Comparison of ENCODE assay signal across 1 cellular context in the genomic region with DNA sequence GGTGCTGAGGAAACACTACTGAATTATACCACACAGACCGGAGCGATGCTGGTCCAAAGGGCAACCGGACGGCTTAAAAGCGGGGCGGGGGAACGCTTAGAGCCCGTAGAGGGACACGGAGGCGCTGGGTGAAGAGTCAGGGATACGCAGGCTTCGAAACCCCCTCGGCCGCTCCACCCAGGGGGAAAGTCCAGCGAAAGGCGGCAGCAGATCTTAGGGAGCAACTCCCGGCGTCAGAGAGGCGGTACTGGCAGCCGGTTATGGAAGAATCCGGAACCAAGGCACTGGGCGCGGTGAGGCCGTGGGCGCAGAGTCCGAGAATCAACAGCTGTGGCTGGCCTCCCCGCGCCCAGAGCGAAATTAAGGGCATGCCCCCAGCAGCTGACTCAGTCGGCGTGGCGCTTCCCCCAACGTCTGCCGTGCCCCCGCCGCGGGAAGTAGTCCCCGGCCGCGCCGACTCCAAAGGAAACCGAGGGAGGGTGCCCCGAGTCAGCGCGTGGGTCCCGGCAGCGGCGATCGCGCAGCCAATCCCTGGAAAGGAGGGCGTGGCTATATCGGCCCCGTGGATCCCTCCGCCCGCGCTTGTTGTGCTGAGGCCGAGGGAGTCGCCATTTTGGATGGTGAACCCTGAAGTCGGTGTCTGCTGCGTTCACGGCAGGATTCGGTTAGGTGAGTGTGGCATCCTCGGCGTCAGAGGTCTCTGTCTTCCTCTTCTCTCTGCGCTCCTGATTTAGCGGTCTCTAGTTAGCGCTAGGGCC.
TF ChIP-seq lines count a peak whose summit lies in the region.

A gene (plus strand): TSS at position 611 of the 758 bp plus-strand sequence. CDS start 20,110 bp downstream, outside the sequence.

TF ChIP-seq in HepG2, 621 proteins besides CTCF, POLR2A, EP300 and RAD21 (continued from another document and continues in another):
- TF ChIP-seq CREB1 (IDR thresholded peaks at IDR 0.05) (peak; percentile 88), CREB1 (CRISPR knock-in tag; IDR thresholded peaks at IDR 0.05) (peak; percentile 93), ZNF782 (CRISPR knock-in tag; IDR thresholded peaks at IDR 0.05; ENCODE audit: borderline replicate concordance) (peak; percentile 97), MAF1 (CRISPR knock-in tag; IDR thresholded peaks at IDR 0.05; ENCODE audit: borderline replicate concordance) (peak; percentile 27; the same call in 1 of the 2 replicates), TOPORS (CRISPR knock-in tag; IDR thresholded peaks at IDR 0.05) (0 out of 2 replicates have a peak, but pooled peaks have one; percentile 79), PAF1 (CRISPR knock-in tag; IDR thresholded peaks at IDR 0.05) (0 out of 2 replicates have a peak, but pooled peaks have one; percentile 23), ZBTB42 (CRISPR knock-in tag; IDR thresholded peaks at IDR 0.05) (peak; percentile 92; the same call in 1 of the 2 replicates), TSC22D2 (CRISPR knock-in tag; IDR thresholded peaks at IDR 0.05; ENCODE audit: borderline replicate concordance) (no peak), HMG20A (CRISPR knock-in tag; IDR thresholded peaks at IDR 0.05; ENCODE audit: borderline replicate concordance) (peak; percentile 10; the same call in 1 of the 2 replicates), SOX5 (CRISPR knock-in tag; IDR thresholded peaks at IDR 0.05; ENCODE audit: borderline replicate concordance) (peak; percentile 73; the same call in 1 of the 2 replicates), ZNF30 (CRISPR knock-in tag; IDR thresholded peaks at IDR 0.05) (peak; percentile 86), ESRRA (CRISPR knock-in tag; IDR thresholded peaks at IDR 0.05; ENCODE audit: low read depth) (peak; percentile 87), KDM2A (CRISPR knock-in tag; IDR thresholded peaks at IDR 0.05; ENCODE audit: borderline replicate concordance, low read depth) (peak; percentile 99), NFIC (IDR thresholded peaks at IDR 0.05; ENCODE audit: low read length) (0 out of 2 replicates have a peak, but pooled peaks have one; percentile 56), ZMYM2 (CRISPR knock-in tag; IDR thresholded peaks at IDR 0.05) (peak; percentile 85), YEATS4 (CRISPR knock-in tag; IDR thresholded peaks at IDR 0.05; ENCODE audit: borderline replicate concordance) (peak; percentile 99), ZNF136 (CRISPR knock-in tag; IDR thresholded peaks at IDR 0.05; ENCODE audit: low read depth) (peak; percentile 88), SIX1 (CRISPR knock-in tag; IDR thresholded peaks at IDR 0.05; ENCODE audit: borderline replicate concordance) (peak; percentile 10; the same call in 1 of the 2 replicates), ZNF143 (CRISPR knock-in tag; IDR thresholded peaks at IDR 0.05) (peak; percentile 61; the same call in 1 of the 2 replicates), NFE2L1 (CRISPR knock-in tag; IDR thresholded peaks at IDR 0.05; ENCODE audit: borderline replicate concordance) (no peak), ZNF780A (CRISPR knock-in tag; IDR thresholded peaks at IDR 0.05) (peak; percentile 100), ZNF724P (CRISPR knock-in tag; IDR thresholded peaks at IDR 0.05; ENCODE audit: borderline replicate concordance) (peak; percentile 99), ZNF501 (CRISPR knock-in tag; IDR thresholded peaks at IDR 0.05) (peak; percentile 90), NPAS2 (CRISPR knock-in tag; IDR thresholded peaks at IDR 0.05; ENCODE audit: borderline replicate concordance) (no peak), ZNF547 (CRISPR knock-in tag; IDR thresholded peaks at IDR 0.05) (peak; percentile 95), ARNT2 (CRISPR knock-in tag; IDR thresholded peaks at IDR 0.05; ENCODE audit: low read depth) (peak; percentile 99), U2AF1 (optimal IDR thresholded peaks at IDR 0.05; ENCODE audit: low read depth, low read length) (peak; percentile 48), ZNF781 (CRISPR knock-in tag; IDR thresholded peaks at IDR 0.05; ENCODE audit: borderline replicate concordance, not compliant biosample characterization) (no peak), ZNF441 (CRISPR knock-in tag; IDR thresholded peaks at IDR 0.05; ENCODE audit: borderline replicate concordance) (0 out of 2 replicates have a peak, but pooled peaks have one; percentile 9), NR2F6 (IDR thresholded peaks at IDR 0.05) (peak; percentile 79), NR2F6 (CRISPR knock-in tag; IDR thresholded peaks at IDR 0.05) (peak; percentile 95), TCF12 (IDR thresholded peaks at IDR 0.05) (no peak), TCF12 (CRISPR knock-in tag; IDR thresholded peaks at IDR 0.05) (peak; percentile 98), ZNF720 (CRISPR knock-in tag; IDR thresholded peaks at IDR 0.05) (no peak), RBAK (CRISPR knock-in tag; IDR thresholded peaks at IDR 0.05) (no peak; the same call in 1 of the 2 replicates), RXRA (CRISPR knock-in tag; IDR thresholded peaks at IDR 0.05) (peak; percentile 97)
- TF ChIP-seq, protein P1, sequence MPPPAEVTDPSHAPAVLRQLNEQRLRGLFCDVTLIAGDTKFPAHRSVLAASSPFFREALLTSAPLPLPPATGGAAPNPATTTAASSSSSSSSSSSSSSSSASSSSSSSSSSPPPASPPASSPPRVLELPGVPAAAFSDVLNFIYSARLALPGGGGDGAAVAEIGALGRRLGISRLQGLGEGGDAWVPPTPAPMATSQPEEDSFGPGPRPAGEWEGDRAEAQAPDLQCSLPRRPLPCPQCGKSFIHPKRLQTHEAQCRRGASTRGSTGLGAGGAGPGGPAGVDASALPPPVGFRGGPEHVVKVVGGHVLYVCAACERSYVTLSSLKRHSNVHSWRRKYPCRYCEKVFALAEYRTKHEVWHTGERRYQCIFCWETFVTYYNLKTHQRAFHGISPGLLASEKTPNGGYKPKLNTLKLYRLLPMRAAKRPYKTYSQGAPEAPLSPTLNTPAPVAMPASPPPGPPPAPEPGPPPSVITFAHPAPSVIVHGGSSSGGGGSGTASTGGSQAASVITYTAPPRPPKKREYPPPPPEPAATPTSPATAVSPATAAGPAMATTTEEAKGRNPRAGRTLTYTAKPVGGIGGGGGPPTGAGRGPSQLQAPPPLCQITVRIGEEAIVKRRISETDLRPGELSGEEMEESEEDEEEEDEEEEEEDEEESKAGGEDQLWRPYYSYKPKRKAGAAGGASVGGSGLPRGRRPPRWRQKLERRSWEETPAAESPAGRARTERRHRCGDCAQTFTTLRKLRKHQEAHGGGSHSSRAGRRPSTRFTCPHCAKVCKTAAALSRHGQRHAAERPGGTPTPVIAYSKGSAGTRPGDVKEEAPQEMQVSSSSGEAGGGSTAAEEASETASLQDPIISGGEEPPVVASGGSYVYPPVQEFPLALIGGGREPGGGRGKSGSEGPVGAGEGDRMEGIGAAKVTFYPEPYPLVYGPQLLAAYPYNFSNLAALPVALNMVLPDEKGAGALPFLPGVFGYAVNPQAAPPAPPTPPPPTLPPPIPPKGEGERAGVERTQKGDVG (CRISPR knock-in tag; IDR thresholded peaks at IDR 0.05; ENCODE audit: borderline replicate concordance) = peak; percentile 73; the same call in 1 of the 2 replicates
- TF ChIP-seq, protein P2, sequence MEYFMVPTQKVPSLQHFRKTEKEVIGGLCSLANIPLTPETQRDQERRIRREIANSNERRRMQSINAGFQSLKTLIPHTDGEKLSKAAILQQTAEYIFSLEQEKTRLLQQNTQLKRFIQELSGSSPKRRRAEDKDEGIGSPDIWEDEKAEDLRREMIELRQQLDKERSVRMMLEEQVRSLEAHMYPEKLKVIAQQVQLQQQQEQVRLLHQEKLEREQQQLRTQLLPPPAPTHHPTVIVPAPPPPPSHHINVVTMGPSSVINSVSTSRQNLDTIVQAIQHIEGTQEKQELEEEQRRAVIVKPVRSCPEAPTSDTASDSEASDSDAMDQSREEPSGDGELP (IDR thresholded peaks at IDR 0.05; ENCODE audit: borderline replicate concordance, low read depth) = peak; percentile 100
- TF ChIP-seq, protein P3, sequence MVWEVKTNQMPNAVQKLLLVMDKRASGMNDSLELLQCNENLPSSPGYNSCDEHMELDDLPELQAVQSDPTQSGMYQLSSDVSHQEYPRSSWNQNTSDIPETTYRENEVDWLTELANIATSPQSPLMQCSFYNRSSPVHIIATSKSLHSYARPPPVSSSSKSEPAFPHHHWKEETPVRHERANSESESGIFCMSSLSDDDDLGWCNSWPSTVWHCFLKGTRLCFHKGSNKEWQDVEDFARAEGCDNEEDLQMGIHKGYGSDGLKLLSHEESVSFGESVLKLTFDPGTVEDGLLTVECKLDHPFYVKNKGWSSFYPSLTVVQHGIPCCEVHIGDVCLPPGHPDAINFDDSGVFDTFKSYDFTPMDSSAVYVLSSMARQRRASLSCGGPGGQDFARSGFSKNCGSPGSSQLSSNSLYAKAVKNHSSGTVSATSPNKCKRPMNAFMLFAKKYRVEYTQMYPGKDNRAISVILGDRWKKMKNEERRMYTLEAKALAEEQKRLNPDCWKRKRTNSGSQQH (CRISPR knock-in tag; IDR thresholded peaks at IDR 0.05; ENCODE audit: low read depth) = peak; percentile 97
- TF ChIP-seq, protein P4, sequence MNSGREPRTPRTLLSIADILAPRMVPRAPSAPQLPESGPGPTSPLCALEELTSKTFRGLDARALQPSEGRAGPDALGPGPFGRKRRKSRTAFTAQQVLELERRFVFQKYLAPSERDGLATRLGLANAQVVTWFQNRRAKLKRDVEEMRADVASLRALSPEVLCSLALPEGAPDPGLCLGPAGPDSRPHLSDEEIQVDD (CRISPR knock-in tag; IDR thresholded peaks at IDR 0.05; ENCODE audit: borderline replicate concordance) = peak; percentile 51; the same call in 1 of the 2 replicates
- TF ChIP-seq, protein P5, sequence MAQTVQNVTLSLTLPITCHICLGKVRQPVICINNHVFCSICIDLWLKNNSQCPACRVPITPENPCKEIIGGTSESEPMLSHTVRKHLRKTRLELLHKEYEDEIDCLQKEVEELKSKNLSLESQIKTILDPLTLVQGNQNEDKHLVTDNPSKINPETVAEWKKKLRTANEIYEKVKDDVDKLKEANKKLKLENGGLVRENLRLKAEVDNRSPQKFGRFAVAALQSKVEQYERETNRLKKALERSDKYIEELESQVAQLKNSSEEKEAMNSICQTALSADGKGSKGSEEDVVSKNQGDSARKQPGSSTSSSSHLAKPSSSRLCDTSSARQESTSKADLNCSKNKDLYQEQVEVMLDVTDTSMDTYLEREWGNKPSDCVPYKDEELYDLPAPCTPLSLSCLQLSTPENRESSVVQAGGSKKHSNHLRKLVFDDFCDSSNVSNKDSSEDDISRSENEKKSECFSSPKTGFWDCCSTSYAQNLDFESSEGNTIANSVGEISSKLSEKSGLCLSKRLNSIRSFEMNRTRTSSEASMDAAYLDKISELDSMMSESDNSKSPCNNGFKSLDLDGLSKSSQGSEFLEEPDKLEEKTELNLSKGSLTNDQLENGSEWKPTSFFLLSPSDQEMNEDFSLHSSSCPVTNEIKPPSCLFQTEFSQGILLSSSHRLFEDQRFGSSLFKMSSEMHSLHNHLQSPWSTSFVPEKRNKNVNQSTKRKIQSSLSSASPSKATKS (CRISPR knock-in tag; IDR thresholded peaks at IDR 0.05) = peak; percentile 98
- TF ChIP-seq, protein P6, sequence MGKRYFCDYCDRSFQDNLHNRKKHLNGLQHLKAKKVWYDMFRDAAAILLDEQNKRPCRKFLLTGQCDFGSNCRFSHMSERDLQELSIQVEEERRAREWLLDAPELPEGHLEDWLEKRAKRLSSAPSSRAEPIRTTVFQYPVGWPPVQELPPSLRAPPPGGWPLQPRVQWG (CRISPR knock-in tag; IDR thresholded peaks at IDR 0.05; ENCODE audit: borderline replicate concordance, low read depth) = peak; percentile 96
- TF ChIP-seq, protein P7, sequence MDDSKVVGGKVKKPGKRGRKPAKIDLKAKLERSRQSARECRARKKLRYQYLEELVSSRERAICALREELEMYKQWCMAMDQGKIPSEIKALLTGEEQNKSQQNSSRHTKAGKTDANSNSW (CRISPR knock-in tag; IDR thresholded peaks at IDR 0.05; ENCODE audit: borderline replicate concordance) = peak; percentile 70; the same call in 1 of the 2 replicates
- TF ChIP-seq, protein P8, sequence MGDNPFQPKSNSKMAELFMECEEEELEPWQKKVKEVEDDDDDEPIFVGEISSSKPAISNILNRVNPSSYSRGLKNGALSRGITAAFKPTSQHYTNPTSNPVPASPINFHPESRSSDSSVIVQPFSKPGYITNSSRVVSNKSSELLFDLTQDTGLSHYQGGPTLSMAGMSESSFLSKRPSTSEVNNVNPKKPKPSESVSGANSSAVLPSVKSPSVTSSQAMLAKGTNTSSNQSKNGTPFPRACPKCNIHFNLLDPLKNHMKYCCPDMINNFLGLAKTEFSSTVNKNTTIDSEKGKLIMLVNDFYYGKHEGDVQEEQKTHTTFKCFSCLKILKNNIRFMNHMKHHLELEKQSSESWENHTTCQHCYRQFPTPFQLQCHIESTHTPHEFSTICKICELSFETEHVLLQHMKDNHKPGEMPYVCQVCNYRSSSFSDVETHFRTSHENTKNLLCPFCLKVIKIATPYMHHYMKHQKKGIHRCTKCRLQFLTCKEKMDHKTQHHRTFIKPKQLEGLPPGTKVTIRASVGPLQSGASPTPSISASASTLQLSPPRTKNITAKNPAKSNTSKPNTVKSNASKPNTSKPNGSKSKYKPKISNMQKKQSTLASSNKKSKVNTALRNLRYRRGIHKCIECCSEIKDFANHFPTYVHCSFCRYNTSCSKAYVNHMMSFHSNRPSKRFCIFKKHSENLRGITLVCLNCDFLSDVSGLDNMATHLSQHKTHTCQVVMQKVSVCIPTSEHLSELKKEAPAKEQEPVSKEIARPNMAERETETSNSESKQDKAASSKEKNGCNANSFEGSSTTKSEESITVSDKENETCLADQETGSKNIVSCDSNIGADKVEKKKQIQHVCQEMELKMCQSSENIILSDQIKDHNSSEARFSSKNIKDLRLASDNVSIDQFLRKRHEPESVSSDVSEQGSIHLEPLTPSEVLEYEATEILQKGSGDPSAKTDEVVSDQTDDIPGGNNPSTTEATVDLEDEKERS (CRISPR knock-in tag; IDR thresholded peaks at IDR 0.05) = peak; percentile 80; the same call in 1 of the 2 replicates
- TF ChIP-seq, protein P9, sequence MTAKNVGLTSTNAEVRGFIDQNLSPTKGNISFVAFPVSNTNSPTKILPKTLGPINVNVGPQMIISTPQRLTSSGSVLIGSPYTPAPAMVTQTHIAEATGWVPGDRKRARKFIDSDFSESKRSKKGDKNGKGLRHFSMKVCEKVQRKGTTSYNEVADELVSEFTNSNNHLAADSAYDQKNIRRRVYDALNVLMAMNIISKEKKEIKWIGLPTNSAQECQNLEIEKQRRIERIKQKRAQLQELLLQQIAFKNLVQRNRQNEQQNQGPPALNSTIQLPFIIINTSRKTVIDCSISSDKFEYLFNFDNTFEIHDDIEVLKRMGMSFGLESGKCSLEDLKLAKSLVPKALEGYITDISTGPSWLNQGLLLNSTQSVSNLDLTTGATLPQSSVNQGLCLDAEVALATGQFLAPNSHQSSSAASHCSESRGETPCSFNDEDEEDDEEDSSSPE (CRISPR knock-in tag; IDR thresholded peaks at IDR 0.05) = peak; percentile 88
- TF ChIP-seq, protein P10, sequence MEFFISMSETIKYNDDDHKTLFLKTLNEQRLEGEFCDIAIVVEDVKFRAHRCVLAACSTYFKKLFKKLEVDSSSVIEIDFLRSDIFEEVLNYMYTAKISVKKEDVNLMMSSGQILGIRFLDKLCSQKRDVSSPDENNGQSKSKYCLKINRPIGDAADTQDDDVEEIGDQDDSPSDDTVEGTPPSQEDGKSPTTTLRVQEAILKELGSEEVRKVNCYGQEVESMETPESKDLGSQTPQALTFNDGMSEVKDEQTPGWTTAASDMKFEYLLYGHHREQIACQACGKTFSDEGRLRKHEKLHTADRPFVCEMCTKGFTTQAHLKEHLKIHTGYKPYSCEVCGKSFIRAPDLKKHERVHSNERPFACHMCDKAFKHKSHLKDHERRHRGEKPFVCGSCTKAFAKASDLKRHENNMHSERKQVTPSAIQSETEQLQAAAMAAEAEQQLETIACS (CRISPR knock-in tag; IDR thresholded peaks at IDR 0.05) = peak; percentile 74
